11 cellular contexts compared by ENCODE assay signal in the genomic region with DNA sequence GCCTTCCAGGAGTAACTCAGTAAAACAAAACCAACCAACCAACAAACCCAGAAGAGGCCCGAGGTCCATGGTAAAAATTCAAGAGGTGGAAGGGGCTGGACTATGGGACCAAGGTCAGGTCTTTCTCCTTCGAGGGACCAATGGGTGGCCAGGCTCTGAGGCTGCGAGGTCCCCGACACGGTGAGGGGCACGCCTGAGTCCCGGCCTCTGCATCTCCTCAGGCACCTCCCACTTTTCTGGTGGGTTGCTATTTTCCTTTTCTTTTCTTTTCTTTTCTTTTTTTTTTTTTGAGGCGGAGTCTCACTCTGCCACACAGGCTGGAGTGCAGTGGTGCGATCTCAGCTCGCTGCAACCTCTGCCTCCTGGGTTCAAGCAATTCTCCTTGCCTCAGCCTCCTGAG. TPM values are rescaled to one million over a fixed set of nuclear protein-coding genes. Genes with fewer than 3 reads are reported as not detected.
DNase-seq lines count a peak whose midpoint lies in the region; ATAC-seq, FAIRE-seq and TF ChIP-seq lines count a peak whose summit lies in the region.
"Had no signal": no experiment of that assay in that cellular context is flagged by ENCODE, and none has a peak within 500 bp of the region (broad histone marks: within the 10 kb centered on the region; RNA-seq: fewer than 3 reads in every experiment).

No MANE protein-coding gene starts in this region.

- no peak for ATAC-seq in A549
- ATAC-seq in natural killer cell treated with Interleukin-12 subunit alpha and Interleukin-12 subunit beta and Interleukin-15 and Interleukin-18, amount 100 ng/mL, for 72 hours: no peak
- ATAC-seq in GM18520 (IDR thresholded peaks at IDR 0.05; ENCODE audit: unreplicated experiment): no peak
- no peak for ATAC-seq in HG02885 (IDR thresholded peaks at IDR 0.05; ENCODE audit: poor library complexity, unreplicated experiment)

- no peak for FAIRE-seq in A549 (lab: Jason Lieb, UNC)

- WGBS in A549 (ENCODE audit: missing lambda C conversion rate): 93% methylated on average over 10 of the region's 10 CpGs
- no CpG with 5 or more reads among the region's 10 CpGs for WGBS in H9 (ENCODE audit: extremely low coverage, insufficient read length, low lambda C conversion rate)

- H3K4me2 ChIP-seq in A549 (no peak overlapping the region; the same call in 2 of the 3 replicates), H9 (ENCODE audit: insufficient read depth, insufficient read length, low read length) (no peak overlapping the region)

- H2BK120ac ChIP-seq in H9 (ENCODE audit: low read depth, low read length, poor library complexity, severe bottlenecking): no peak overlapping the region

- H3K4ac ChIP-seq in H9 (ENCODE audit: low read depth, low read length): no peak overlapping the region

- no peak overlapping the region for H2BK12ac ChIP-seq in H9 (ENCODE audit: insufficient read length, low read depth, low read length)

- H3K36me3 Mint-ChIP-seq in H9 (ENCODE audit: insufficient read depth in 1 of 3, low read depth in 3 of 3): no peaks in the 10 kb centered on the region
- H3K36me3 Mint-ChIP-seq in activated naive CD4-positive, alpha-beta T cell treated with anti-CD3 and anti-CD28 coated beads, Interleukin-2, amount 10 ng/mL, durations not matched to agents 7 days and 5 days: peaks cover 2% of the 10 kb centered on the region
- no peaks in the 10 kb centered on the region for H3K36me3 Mint-ChIP-seq in natural killer cell treated with Interleukin-12 subunit alpha and Interleukin-12 subunit beta and Interleukin-15 and Interleukin-18, amount 100 ng/mL, for 72 hours

- peaks cover 3% of the 10 kb centered on the region for H3K23me2 ChIP-seq in H9 (ENCODE audit: insufficient read length, low read depth, low read length, poor library complexity, severe bottlenecking)

- no peaks in the 10 kb centered on the region for H3K27me3 ChIP-seq in H9 (ENCODE audit: insufficient read depth, low read length)

- H3K18ac ChIP-seq in H9 (ENCODE audit: insufficient read length, low read depth, low read length): no peak overlapping the region

- 0 out of 5 replicates have a peak overlapping the region, but pooled peaks of 1 of the 2 experiments have one; percentile 23 for H3K4me3 Mint-ChIP-seq in H9
- H3K4me3 Mint-ChIP-seq in activated naive CD4-positive, alpha-beta T cell treated with anti-CD3 and anti-CD28 coated beads, Interleukin-2, amount 10 ng/mL, durations not matched to agents 7 days and 5 days: peak overlapping the region; percentile 92
- peak overlapping the region; percentile 88 for H3K4me3 Mint-ChIP-seq in natural killer cell treated with Interleukin-12 subunit alpha and Interleukin-12 subunit beta and Interleukin-15 and Interleukin-18, amount 100 ng/mL, for 72 hours

- no peak overlapping the region for H4K8ac ChIP-seq in H9 (replicated peaks; ENCODE audit: insufficient read length, low read depth, low read length)

- CTCF ChIA-PET in A549 (lab: Yijun Ruan, JAX): interaction anchor here (1.0 to 21.2 kb wide), 25 partner anchors 13 to 115 kb away, joined by 3 to 343 read pairs (median 10); a partner anchor contains a TSS
- CTCF ChIA-PET in activated naive CD4-positive, alpha-beta T cell treated with anti-CD3 and anti-CD28 coated beads, Interleukin-2, amount 10 ng/mL, durations not matched to agents 7 days and 5 days (lab: Charles Lee): interaction anchor here (1.1 to 8.0 kb wide), 6 partner anchors 11 to 54 kb away, joined by 3 to 58 read pairs (median 9); a partner anchor contains a TSS

- H3K27ac ChIP-seq in A549 (peak overlapping the region; percentile 96 to 98), H9 (ENCODE audit: insufficient read length, low read depth, low read length) (no peak overlapping the region)

- no peaks in the 10 kb centered on the region for H4K20me1 ChIP-seq in H9 (ENCODE audit: control insufficient read depth, insufficient read depth, insufficient read length)

- no peak for TF ChIP-seq EP300 in A549 (IDR thresholded peaks at IDR 0.05)

- no peak for DNase-seq in A549 (ENCODE audit: low read depth in 1 of 2, low spot score in 1 of 2)
- peak; percentile 76 for DNase-seq in H9
- DNase-seq in activated naive CD4-positive, alpha-beta T cell treated with anti-CD3 and anti-CD28 coated beads, Interleukin-2, amount 10 ng/mL, durations not matched to agents 7 days and 5 days: peak; percentile 66
- DNase-seq in natural killer cell treated with Interleukin-12 subunit alpha and Interleukin-12 subunit beta and Interleukin-15 and Interleukin-18, amount 100 ng/mL, for 72 hours (ENCODE audit: low spot score): no peak
- no peak for DNase-seq in NOMO-1 treated with DMSO at 0.1 percent for 48 hours (lab: John Stamatoyannopoulos, UW; ENCODE audit: unreplicated experiment)
- no peak for DNase-seq in iPS-NIHi11 (ENCODE audit: low spot score)
- DNase-seq: activated CD4-positive, CD25-positive, alpha-beta regulatory T cell treated with anti-CD3 and anti-CD28 coated beads, Interleukin-2, amount 50 U/mL, for 72 hours; NCI-H524; SHP77 treated with DMSO at 0.1 percent for 48 hours had no signal

- no peak overlapping the region for H4K5ac ChIP-seq in H9 (ENCODE audit: insufficient read length, low read depth, low read length)

- TF ChIP-seq RAD21 in A549 (conservative IDR thresholded peaks at IDR 0.05 in 1 of 2, IDR thresholded peaks at IDR 0.05 in 1 of 2): no peak

- H3K23ac ChIP-seq in H9 (ENCODE audit: insufficient read length, low read depth, low read length): no peak overlapping the region

- H2BK20ac ChIP-seq in H9 (ENCODE audit: low read depth, low read length, poor library complexity, severe bottlenecking): no peak overlapping the region

- H3K79me1 ChIP-seq in H9 (ENCODE audit: insufficient read depth, low read depth, low read length, poor library complexity, severe bottlenecking): no peaks in the 10 kb centered on the region

- H3K9me3 ChIP-seq in A549 (no peaks in the 10 kb centered on the region), H9 (ENCODE audit: control insufficient read depth, low read depth, low read length) (no peaks in the 10 kb centered on the region)

- H2AFZ ChIP-seq in H9 (ENCODE audit: low read length): no peak overlapping the region

- no peak overlapping the region for H2BK15ac ChIP-seq in H9 (ENCODE audit: low read depth, low read length)

- H3K9me3 Mint-ChIP-seq in H9: no peaks in the 10 kb centered on the region
- H3K9me3 Mint-ChIP-seq in activated naive CD4-positive, alpha-beta T cell treated with anti-CD3 and anti-CD28 coated beads, Interleukin-2, amount 10 ng/mL, durations not matched to agents 7 days and 5 days: no peaks in the 10 kb centered on the region
- H3K9me3 Mint-ChIP-seq in natural killer cell treated with Interleukin-12 subunit alpha and Interleukin-12 subunit beta and Interleukin-15 and Interleukin-18, amount 100 ng/mL, for 72 hours: no peaks in the 10 kb centered on the region

- no peak overlapping the region for H3K56ac ChIP-seq in H9 (ENCODE audit: insufficient read length, low read depth, low read length)

- no peaks in the 10 kb centered on the region for H3K79me2 ChIP-seq in H9 (ENCODE audit: insufficient read depth, low read length)

- peaks cover 7 to 27% of the 10 kb centered on the region in 2 experiments; a peak in 3 of 4 replicates for H3K4me1 Mint-ChIP-seq in H9
- peaks cover 90% of the 10 kb centered on the region for H3K4me1 Mint-ChIP-seq in activated naive CD4-positive, alpha-beta T cell treated with anti-CD3 and anti-CD28 coated beads, Interleukin-2, amount 10 ng/mL, durations not matched to agents 7 days and 5 days
- H3K4me1 Mint-ChIP-seq in natural killer cell treated with Interleukin-12 subunit alpha and Interleukin-12 subunit beta and Interleukin-15 and Interleukin-18, amount 100 ng/mL, for 72 hours (ENCODE audit: low read depth in 2 of 2): peaks cover 70 to 72% of the 10 kb centered on the region in 2 donors

- no peak overlapping the region for H3T11ph ChIP-seq in H9 (ENCODE audit: low read length)

- H3K14ac ChIP-seq in H9 (ENCODE audit: insufficient read depth, low read length): no peak overlapping the region

- H2BK5ac ChIP-seq in H9 (ENCODE audit: insufficient read length, low read length): no peak overlapping the region

- TF ChIP-seq POLR2A in A549 (IDR thresholded peaks at IDR 0.05; ENCODE audit: low read length): no peak

- H3K27ac Mint-ChIP-seq in H9: no peak overlapping the region
- peak overlapping the region; percentile 100 for H3K27ac Mint-ChIP-seq in activated naive CD4-positive, alpha-beta T cell treated with anti-CD3 and anti-CD28 coated beads, Interleukin-2, amount 10 ng/mL, durations not matched to agents 7 days and 5 days
- peak overlapping the region; percentile 97 to 100 for H3K27ac Mint-ChIP-seq in natural killer cell treated with Interleukin-12 subunit alpha and Interleukin-12 subunit beta and Interleukin-15 and Interleukin-18, amount 100 ng/mL, for 72 hours

- no peak overlapping the region for H3K4me3 ChIP-seq in A549

- no peak overlapping the region for H2AK5ac ChIP-seq in H9 (ENCODE audit: insufficient read length, low read length)

- TF ChIP-seq CTCF in A549 (IDR thresholded peaks at IDR 0.05) (no peak), H9 (conservative IDR thresholded peaks at IDR 0.05) (no peak)

- POLR2A ChIA-PET in A549 (lab: Yijun Ruan, JAX): interaction anchor here (0.8 to 1.5 kb wide), 2 partner anchors 23 to 57 kb away, joined by 3 read pairs; no protein-coding TSS in a partner anchor

- H3K9ac ChIP-seq in H9 (ENCODE audit: extremely low read depth, insufficient read length, low read length): no peak overlapping the region

- H3K4me1 ChIP-seq in A549 (peaks cover 68% of the 10 kb centered on the region), H9 (ENCODE audit: insufficient read depth, low read length) (no peaks in the 10 kb centered on the region; the same call in 1 of the 2 replicates)

- H4K91ac ChIP-seq in H9 (ENCODE audit: insufficient read length, low read depth, low read length): no peak overlapping the region

- H3K27me3 Mint-ChIP-seq in H9 (ENCODE audit: low read depth): peaks cover 42% of the 10 kb centered on the region
- peaks cover 3% of the 10 kb centered on the region for H3K27me3 Mint-ChIP-seq in activated naive CD4-positive, alpha-beta T cell treated with anti-CD3 and anti-CD28 coated beads, Interleukin-2, amount 10 ng/mL, durations not matched to agents 7 days and 5 days
- no peaks in the 10 kb centered on the region for H3K27me3 Mint-ChIP-seq in natural killer cell treated with Interleukin-12 subunit alpha and Interleukin-12 subunit beta and Interleukin-15 and Interleukin-18, amount 100 ng/mL, for 72 hours

RNA-seq across cellular contexts. Expression of a gene that starts 18.0 kb away (rescaled TPM):
- polyA plus RNA-seq in A549 (2011; rRNA removed): not detected in 2 replicates
- polyA plus RNA-seq in A549 (2012; cell fraction: cytosol; rRNA removed): not detected in 2 replicates
- 0.07 TPM in 1 of 2 replicates, not detected in the other for polyA plus RNA-seq in A549 (2012; cell fraction: nucleus; rRNA removed)
- not detected in 3 replicates for polyA plus RNA-seq in A549 (2017; fragmentation: RNase III; extraction: RNeasy Plus Mini Kit Qiagen cat#74134 plus additional on column Dnase treatment)
- polyA minus RNA-seq in A549 (2011; rRNA and poly(A)+ RNA removed): not detected in 2 replicates
- total RNA-seq in H9 (2021): 0.22 and 0.35 TPM in 2 replicates
- 10 to 100 TPM; 61.8 to 73.6 TPM for total RNA-seq in natural killer cell treated with Interleukin-12 subunit alpha and Interleukin-12 subunit beta and Interleukin-15 and Interleukin-18, amount 100 ng/mL, for 72 hours

RNA-seq across cellular contexts. Expression of a gene that starts 26.0 kb away (rescaled TPM):
- polyA plus RNA-seq in A549 (2011; rRNA removed) (130 and 139 TPM in 2 replicates), A549 (2017; fragmentation: RNase III; extraction: RNeasy Plus Mini Kit Qiagen cat#74134 plus additional on column Dnase treatment) (151 to 173 TPM (median 163 TPM) in 3 replicates)
- polyA plus RNA-seq in A549 (2012; cell fraction: cytosol; rRNA removed): 182 and 192 TPM in 2 replicates
- 734 and 786 TPM in 2 replicates for polyA plus RNA-seq in A549 (2012; cell fraction: nucleus; rRNA removed)
- polyA minus RNA-seq in A549 (2011; rRNA and poly(A)+ RNA removed): 105 and 128 TPM in 2 replicates
- 137 and 144 TPM in 2 replicates for total RNA-seq in H9 (2021)
- 100 to 1,000 TPM; 160 to 215 TPM for total RNA-seq in natural killer cell treated with Interleukin-12 subunit alpha and Interleukin-12 subunit beta and Interleukin-15 and Interleukin-18, amount 100 ng/mL, for 72 hours

RNA-seq across cellular contexts. Expression of a gene that starts 34.1 kb away (rescaled TPM):
- polyA plus RNA-seq in A549 (2011; rRNA removed) (0.22 and 0.58 TPM in 2 replicates), A549 (2017; fragmentation: RNase III; extraction: RNeasy Plus Mini Kit Qiagen cat#74134 plus additional on column Dnase treatment) (1.5 to 2.5 TPM (median 2.0 TPM) in 3 replicates)
- 0.31 and 0.52 TPM in 2 replicates for polyA plus RNA-seq in A549 (2012; cell fraction: cytosol; rRNA removed)
- 0.58 and 0.83 TPM in 2 replicates for polyA plus RNA-seq in A549 (2012; cell fraction: nucleus; rRNA removed)
- not detected in 2 replicates for polyA minus RNA-seq in A549 (2011; rRNA and poly(A)+ RNA removed)
- 0.28 and 0.70 TPM in 2 replicates for total RNA-seq in H9 (2021)
- under 1 TPM in 1 of 2 donors, not detected in 1; 0.56 TPM for total RNA-seq in natural killer cell treated with Interleukin-12 subunit alpha and Interleukin-12 subunit beta and Interleukin-15 and Interleukin-18, amount 100 ng/mL, for 72 hours

RNA-seq across cellular contexts. Expression of a gene that starts 59.6 kb away (rescaled TPM):
- polyA plus RNA-seq in A549 (2011; rRNA removed) (0.32 and 0.43 TPM in 2 replicates), A549 (2017; fragmentation: RNase III; extraction: RNeasy Plus Mini Kit Qiagen cat#74134 plus additional on column Dnase treatment) (0.50 to 0.66 TPM (median 0.55 TPM) in 3 replicates)
- polyA plus RNA-seq in A549 (2012; cell fraction: cytosol; rRNA removed): 0.74 and 0.80 TPM in 2 replicates
- polyA plus RNA-seq in A549 (2012; cell fraction: nucleus; rRNA removed): 0.55 and 0.59 TPM in 2 replicates
- polyA minus RNA-seq in A549 (2011; rRNA and poly(A)+ RNA removed): 0.44 and 0.58 TPM in 2 replicates
- total RNA-seq in H9 (2021): 1.4 and 1.5 TPM in 2 replicates
- total RNA-seq in natural killer cell treated with Interleukin-12 subunit alpha and Interleukin-12 subunit beta and Interleukin-15 and Interleukin-18, amount 100 ng/mL, for 72 hours: not detected

Comparison
In these comparisons a context has a peak if more than half of its experiments do, and no peak if none do; other contexts are left out.
1. DNase-seq: peak in H9 (single experiment) and activated naive CD4-positive, alpha-beta T cell treated with anti-CD3 and anti-CD28 coated beads, Interleukin-2, amount 10 ng/mL, durations not matched to agents 7 days and 5 days (single experiment); none in A549 (0 of 2), natural killer cell treated with Interleukin-12 subunit alpha and Interleukin-12 subunit beta and Interleukin-15 and Interleukin-18, amount 100 ng/mL, for 72 hours (single experiment), NOMO-1 treated with DMSO at 0.1 percent for 48 hours (single experiment) and iPS-NIHi11 (single experiment).
2. H3K27ac Mint-ChIP-seq: peak in activated naive CD4-positive, alpha-beta T cell treated with anti-CD3 and anti-CD28 coated beads, Interleukin-2, amount 10 ng/mL, durations not matched to agents 7 days and 5 days (single experiment) and natural killer cell treated with Interleukin-12 subunit alpha and Interleukin-12 subunit beta and Interleukin-15 and Interleukin-18, amount 100 ng/mL, for 72 hours (2 of 2); none in H9 (0 of 3).
3. RNA of a gene that starts 18.0 kb away (total RNA-seq): 61.8 to 73.6 TPM in natural killer cell treated with Interleukin-12 subunit alpha and Interleukin-12 subunit beta and Interleukin-15 and Interleukin-18, amount 100 ng/mL, for 72 hours; 0.22 to 0.35 TPM in H9; every median in the first group is over 10 times any median in the second.